18 cellular contexts compared by ENCODE assay signal in the genomic region with DNA sequence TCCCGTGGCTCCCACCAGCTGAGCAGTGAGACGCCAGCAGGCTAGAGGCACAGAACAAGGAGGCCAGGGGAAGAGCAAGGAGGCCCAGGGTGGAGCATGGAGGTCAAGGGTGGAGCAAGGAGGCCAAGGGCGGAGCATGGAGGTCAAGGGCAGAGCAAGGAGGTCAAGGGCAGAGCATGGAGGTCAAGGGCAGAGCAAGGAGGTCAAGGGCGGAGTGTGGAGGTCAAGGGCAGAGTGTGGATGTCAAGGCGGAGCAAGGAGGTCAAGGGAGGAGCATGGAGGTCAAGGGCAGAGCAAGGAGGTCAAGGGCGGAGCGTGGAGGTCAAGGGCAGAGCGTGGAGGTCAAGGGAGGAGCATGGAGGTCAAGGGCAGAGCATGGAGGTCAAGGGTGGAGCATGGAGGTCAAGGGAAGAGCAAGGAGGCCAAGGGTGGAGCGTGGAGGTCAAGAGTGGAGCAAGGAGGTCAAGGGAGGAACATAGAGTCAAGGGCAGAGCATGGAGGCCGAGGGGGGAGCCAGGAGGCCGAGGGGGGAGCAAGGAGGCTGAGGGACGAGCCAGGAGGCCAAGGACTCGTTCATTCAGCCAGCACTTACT. TPM values are rescaled to one million over a fixed set of nuclear protein-coding genes. Genes with fewer than 3 reads are reported as not detected.
DNase-seq lines count a peak whose midpoint lies in the region; ATAC-seq and TF ChIP-seq lines count a peak whose summit lies in the region.
"Had no signal": no experiment of that assay in that cellular context is flagged by ENCODE, and none has a peak within 500 bp of the region (broad histone marks: within the 10 kb centered on the region; RNA-seq: fewer than 3 reads in every experiment).

No MANE protein-coding gene starts in this region.

- CTCF ChIA-PET in RWPE1 (lab: Yijun Ruan, JAX), result no interaction called here

- H2AK5ac ChIP-seq in H9 (ENCODE audit: insufficient read length, low read length), result no peak overlapping the region

- H3K36me3 Mint-ChIP-seq in H9 (ENCODE audit: insufficient read depth in 1 of 3, low read depth in 3 of 3) (peaks cover 14 to 22% (median 17%) of the 10 kb centered on the region in 3 experiments), glutamatergic neuron (ENCODE audit: unreplicated experiment) (no peaks in the 10 kb centered on the region)
- H3K36me3 Mint-ChIP-seq in stimulated activated effector memory CD8-positive, alpha-beta T cell treated with anti-CD3 and anti-CD28 coated beads, Interleukin-12 subunit alpha, Interleukin-12 subunit beta, amount 100 ng/mL, for 72 hours, result no peaks in the 10 kb centered on the region

- no peak for ATAC-seq in stimulated activated effector memory CD8-positive, alpha-beta T cell treated with anti-CD3 and anti-CD28 coated beads, Interleukin-12 subunit alpha, Interleukin-12 subunit beta, amount 100 ng/mL, for 72 hours
- no peak for ATAC-seq in HG02970 (IDR thresholded peaks at IDR 0.05; ENCODE audit: low FRiP score, unreplicated experiment)
- no peak for ATAC-seq in GM19455 (IDR thresholded peaks at IDR 0.05; ENCODE audit: unreplicated experiment)

- POLR2A ChIA-PET in RWPE1 (lab: Yijun Ruan, JAX; ENCODE audit: low non-redundant PET), result no interaction called here

- no peak overlapping the region for H3K4ac ChIP-seq in H9 (ENCODE audit: low read depth, low read length)

- H2BK5ac ChIP-seq in H9 (ENCODE audit: insufficient read length, low read length), result no peak overlapping the region

- no peak for TF ChIP-seq CTCF in H9 (conservative IDR thresholded peaks at IDR 0.05)
- TF ChIP-seq CTCF in RWPE1 (conservative IDR thresholded peaks at IDR 0.05; ENCODE audit: low read depth), result no peak
- no peak for TF ChIP-seq CTCF in glutamatergic neuron (IDR thresholded peaks at IDR 0.05; ENCODE audit: partially characterized antibody, unreplicated experiment)
- no peak for TF ChIP-seq CTCF in foreskin fibroblast (IDR thresholded peaks at IDR 0.05; ENCODE audit: low read depth, low read length)

- peaks cover 1% of the 10 kb centered on the region; the same call in 1 of the 2 replicates for H3K27me3 Mint-ChIP-seq in H9 (ENCODE audit: low read depth)
- H3K27me3 Mint-ChIP-seq in glutamatergic neuron (ENCODE audit: unreplicated experiment), result peaks cover 9% of the 10 kb centered on the region

- no peaks in the 10 kb centered on the region for H3K9me3 ChIP-seq in H9 (ENCODE audit: control insufficient read depth, low read depth, low read length)

- no peak overlapping the region for H4K8ac ChIP-seq in H9 (replicated peaks; ENCODE audit: insufficient read length, low read depth, low read length)

- H2BK15ac ChIP-seq in H9 (ENCODE audit: low read depth, low read length), result no peak overlapping the region

- H3K56ac ChIP-seq in H9 (ENCODE audit: insufficient read length, low read depth, low read length), result no peak overlapping the region

- no peaks in the 10 kb centered on the region for H3K27me3 ChIP-seq in H9 (ENCODE audit: insufficient read depth, low read length)

- H3K79me2 ChIP-seq in H9 (ENCODE audit: insufficient read depth, low read length), result no peaks in the 10 kb centered on the region

- H3K4me3 ChIP-seq in foreskin fibroblast (ENCODE audit: low read depth in 1 of 2, low read length in 2 of 2), result no peak overlapping the region

- H3K9ac ChIP-seq in H9 (ENCODE audit: extremely low read depth, insufficient read length, low read length), result no peak overlapping the region
- H3K9ac ChIP-seq: KMS-11 had no signal

- H3K18ac ChIP-seq in H9 (ENCODE audit: insufficient read length, low read depth, low read length), result peak overlapping the region; percentile 15

- H3K4me1 Mint-ChIP-seq in H9 (no peaks in the 10 kb centered on the region), glutamatergic neuron (ENCODE audit: low read depth, unreplicated experiment) (peaks cover 3% of the 10 kb centered on the region)
- H3K4me1 Mint-ChIP-seq in stimulated activated effector memory CD8-positive, alpha-beta T cell treated with anti-CD3 and anti-CD28 coated beads, Interleukin-12 subunit alpha, Interleukin-12 subunit beta, amount 100 ng/mL, for 72 hours, result no peaks in the 10 kb centered on the region

- H2BK12ac ChIP-seq in H9 (ENCODE audit: insufficient read length, low read depth, low read length), result no peak overlapping the region

- no peak overlapping the region for H2BK120ac ChIP-seq in H9 (ENCODE audit: low read depth, low read length, poor library complexity, severe bottlenecking)

- no peak overlapping the region for H4K91ac ChIP-seq in H9 (ENCODE audit: insufficient read length, low read depth, low read length)

- H3K27ac ChIP-seq in H9 (ENCODE audit: insufficient read length, low read depth, low read length), result no peak overlapping the region
- peak overlapping the region; percentile 69 for H3K27ac ChIP-seq in RWPE1
- H3K27ac ChIP-seq: KMS-11 had no signal

- no peak overlapping the region for H3K4me2 ChIP-seq in H9 (ENCODE audit: insufficient read depth, insufficient read length, low read length)
- H3K4me2 ChIP-seq: KMS-11 had no signal

- no peak overlapping the region for H2AFZ ChIP-seq in H9 (ENCODE audit: low read length)

- H3K27ac Mint-ChIP-seq in H9 (peak overlapping the region in 2 of 3 experiments; percentile 79 to 89; a peak in 3 of 7 replicates), glutamatergic neuron (ENCODE audit: unreplicated experiment) (peak overlapping the region; percentile 73)
- H3K27ac Mint-ChIP-seq in stimulated activated effector memory CD8-positive, alpha-beta T cell treated with anti-CD3 and anti-CD28 coated beads, Interleukin-12 subunit alpha, Interleukin-12 subunit beta, amount 100 ng/mL, for 72 hours, result peak overlapping the region; percentile 50

- no peak overlapping the region for H3K23ac ChIP-seq in H9 (ENCODE audit: insufficient read length, low read depth, low read length)

- H3K23me2 ChIP-seq in H9 (ENCODE audit: insufficient read length, low read depth, low read length, poor library complexity, severe bottlenecking), result no peaks in the 10 kb centered on the region

- H4K20me1 ChIP-seq in H9 (ENCODE audit: control insufficient read depth, insufficient read depth, insufficient read length), result no peaks in the 10 kb centered on the region

- peak overlapping the region in 1 of 2 experiments; percentile 32; a peak in 2 of 5 replicates for H3K4me3 Mint-ChIP-seq in H9
- no peak overlapping the region for H3K4me3 Mint-ChIP-seq in glutamatergic neuron (ENCODE audit: unreplicated experiment)
- no peak overlapping the region for H3K4me3 Mint-ChIP-seq in stimulated activated effector memory CD8-positive, alpha-beta T cell treated with anti-CD3 and anti-CD28 coated beads, Interleukin-12 subunit alpha, Interleukin-12 subunit beta, amount 100 ng/mL, for 72 hours
- H3K4me3 Mint-ChIP-seq: CD14-positive monocyte had no signal

- no peaks in the 10 kb centered on the region for H3K79me1 ChIP-seq in H9 (ENCODE audit: insufficient read depth, low read depth, low read length, poor library complexity, severe bottlenecking)

- H3K4me1 ChIP-seq in H9 (ENCODE audit: insufficient read depth, low read length), result no peaks in the 10 kb centered on the region

- H3K9me3 Mint-ChIP-seq in H9 (no peaks in the 10 kb centered on the region; a peak in 1 of 5 replicates), glutamatergic neuron (ENCODE audit: unreplicated experiment) (peaks cover 9% of the 10 kb centered on the region)
- H3K9me3 Mint-ChIP-seq in stimulated activated effector memory CD8-positive, alpha-beta T cell treated with anti-CD3 and anti-CD28 coated beads, Interleukin-12 subunit alpha, Interleukin-12 subunit beta, amount 100 ng/mL, for 72 hours, result no peaks in the 10 kb centered on the region

- no peak overlapping the region for H3T11ph ChIP-seq in H9 (ENCODE audit: low read length)

- DNase-seq in H9, result no peak
- DNase-seq in RWPE1 (ENCODE audit: low spot score), result no peak
- DNase-seq in glutamatergic neuron, result no peak
- DNase-seq in stimulated activated effector memory CD8-positive, alpha-beta T cell treated with anti-CD3 and anti-CD28 coated beads, Interleukin-12 subunit alpha, Interleukin-12 subunit beta, amount 100 ng/mL, for 72 hours (ENCODE audit: low spot score in 2 of 2), result no peak
- DNase-seq in foreskin fibroblast, result no peak
- DNase-seq: COR-L47, NCI-H1436, NCI-H1930, NCI-H226, NCI-H524, NCI-H82, OCI-M1 had no signal

- no CpG with 5 or more reads among the region's 13 CpGs for WGBS in H9 (ENCODE audit: extremely low coverage, insufficient read length, low lambda C conversion rate)

- no peak overlapping the region for H3K14ac ChIP-seq in H9 (ENCODE audit: insufficient read depth, low read length)

- H2BK20ac ChIP-seq in H9 (ENCODE audit: low read depth, low read length, poor library complexity, severe bottlenecking), result no peak overlapping the region

- no peak overlapping the region for H4K5ac ChIP-seq in H9 (ENCODE audit: insufficient read length, low read depth, low read length)

RNA-seq across cellular contexts. Expression of a gene that starts 27.7 kb away (rescaled TPM):
- total RNA-seq in H9 (2021) (12.0 and 13.1 TPM in 2 replicates), glutamatergic neuron (ENCODE audit: unreplicated experiment) (33.8 TPM)

RNA-seq across cellular contexts. Expression of a gene that starts 59.8 kb away (rescaled TPM):
- total RNA-seq in H9 (2021) (18.3 and 19.6 TPM in 2 replicates), glutamatergic neuron (ENCODE audit: unreplicated experiment) (327 TPM)
- total RNA-seq: H4, RPMI7951 had no signal

Comparison
In these comparisons a context has a peak if more than half of its experiments do, and no peak if none do; other contexts are left out.
1. RNA of a gene that starts 59.8 kb away (total RNA-seq): 327 TPM in glutamatergic neuron (single experiment); 18.3 to 19.6 TPM in H9; every median in the first group is over 10 times any median in the second.
2. Peak in every context shown above with its lines, with median percentiles within 50 percentile points of each other: H3K27ac Mint-ChIP-seq.